2 cellular contexts compared by ENCODE assay signal in genomic region chr1:116671072-116671471, GRCh38. TPM values are rescaled to one million over a fixed set of nuclear protein-coding genes. Genes with fewer than 3 reads are reported as not detected.
"Had no signal": no experiment of that assay in that cellular context is flagged by ENCODE, and none has a peak within 500 bp of the region (broad histone marks: within the 10 kb centered on the region; RNA-seq: fewer than 3 reads in every experiment).

No MANE protein-coding gene starts in this region.

RNA-seq across cellular contexts. Expression of gene IGSF3, which starts 3.5 kb away (rescaled TPM):
- total RNA-seq: HFFc6 had no signal
- polyA plus RNA-seq: IgD-negative memory B cell had no signal
